ENCODE assay signal across 10 cellular contexts in the genomic region with DNA sequence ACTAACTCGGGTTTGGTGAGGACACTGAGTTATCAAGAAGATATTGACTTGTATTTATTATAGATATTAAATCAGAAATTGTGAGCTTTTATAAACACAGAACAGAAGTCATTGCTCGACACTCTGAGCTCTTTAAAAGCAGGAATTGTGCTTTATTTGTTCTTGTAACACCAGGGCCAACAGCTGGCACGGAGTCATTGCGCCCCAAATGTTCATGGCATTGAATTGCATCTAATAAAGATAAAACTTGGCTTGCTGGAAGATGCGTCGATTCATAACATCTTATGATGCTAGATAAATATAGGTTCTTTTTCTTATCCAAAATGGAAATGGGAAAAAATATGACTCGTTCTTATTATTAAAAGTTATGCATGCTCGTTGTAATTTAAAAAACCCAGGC. TPM values are rescaled to one million over a fixed set of nuclear protein-coding genes. Genes with fewer than 3 reads are reported as not detected.
A peak's percentile ranks its signal among the peaks of the same experiment; 100 is the strongest.
DNase-seq lines count a peak whose midpoint lies in the region; ATAC-seq and TF ChIP-seq lines count a peak whose summit lies in the region.
"Had no signal": no experiment of that assay in that cellular context is flagged by ENCODE, and none has a peak within 500 bp of the region (broad histone marks: within the 10 kb centered on the region; RNA-seq: fewer than 3 reads in every experiment).

No MANE protein-coding gene starts in this region.

- H3K27me3 ChIP-seq in parathyroid adenoma (ENCODE audit: control insufficient read depth, insufficient read depth, low read length) (no peaks in the 10 kb centered on the region), left lung (no peaks in the 10 kb centered on the region)
- H3K27me3 ChIP-seq: ovary, Peyer's patch had no signal

- no peak for TF ChIP-seq POLR2A in NB4 (IDR thresholded peaks at IDR 0.05; ENCODE audit: extremely low read depth, insufficient read length)

- H3K9ac ChIP-seq in parathyroid adenoma: no peak overlapping the region

- intact Hi-C loops in left lung (cut with DNase I): no loop called here

- H2AFZ ChIP-seq in parathyroid adenoma: no peak overlapping the region

- TF ChIP-seq CTCF in NB4 (IDR thresholded peaks at IDR 0.05; ENCODE audit: low read depth, low read length) (peak; percentile 23), choroid plexus epithelial cell (conservative IDR thresholded peaks at IDR 0.05; ENCODE audit: low read depth, low read length) (peak; percentile 35), parathyroid adenoma (IDR thresholded peaks at IDR 0.05) (peak; percentile 36), left lung (IDR thresholded peaks at IDR 0.05) (no peak)

- DNase-seq in GM03348 (ENCODE audit: low spot score): peak; percentile 20
- DNase-seq in NB4 (ENCODE audit: low read depth): peak; percentile 15
- peak; percentile 23 for DNase-seq in choroid plexus epithelial cell (ENCODE audit: low read depth)
- DNase-seq in kidney tubule cell (ENCODE audit: low spot score): no peak
- no peak for DNase-seq in left lung
- DNase-seq in NOMO-1 treated with DMSO at 0.1 percent for 48 hours (lab: John Stamatoyannopoulos, UW; ENCODE audit: unreplicated experiment): no peak
- DNase-seq in cerebellum (ENCODE audit: low spot score): no peak
- DNase-seq: ovary had no signal

- no peak for ATAC-seq in left lung

- no peak overlapping the region for H3K4me2 ChIP-seq in parathyroid adenoma (ENCODE audit: low read length)

- H3K79me2 ChIP-seq in parathyroid adenoma: no peaks in the 10 kb centered on the region

- H3K27ac ChIP-seq in parathyroid adenoma: no peak overlapping the region
- H3K27ac ChIP-seq in left lung: no peak overlapping the region
- H3K27ac ChIP-seq: ovary, Peyer's patch had no signal

- H3K4me3 ChIP-seq in NB4 (ENCODE audit: low read depth, low read length) (no peak overlapping the region), choroid plexus epithelial cell (ENCODE audit: low read depth, low read length) (no peak overlapping the region), parathyroid adenoma (ENCODE audit: low read depth, low read length) (no peak overlapping the region), left lung (no peak overlapping the region)
- H3K4me3 ChIP-seq: ovary, Peyer's patch had no signal

- H3K36me3 ChIP-seq in parathyroid adenoma (ENCODE audit: control insufficient read depth, insufficient read depth, low read length) (no peaks in the 10 kb centered on the region), left lung (no peaks in the 10 kb centered on the region)
- H3K36me3 ChIP-seq: ovary, Peyer's patch had no signal

- no peaks in the 10 kb centered on the region for H3K9me3 ChIP-seq in parathyroid adenoma (ENCODE audit: control insufficient read depth, low read length)
- no peaks in the 10 kb centered on the region for H3K9me3 ChIP-seq in left lung
- H3K9me3 ChIP-seq: ovary, Peyer's patch had no signal

- no peaks in the 10 kb centered on the region for H3K4me1 ChIP-seq in parathyroid adenoma
- no peaks in the 10 kb centered on the region for H3K4me1 ChIP-seq in left lung
- H3K4me1 ChIP-seq: Peyer's patch had no signal

RNA-seq across cellular contexts. Expression of a gene that starts 11.8 kb away (rescaled TPM):
- total RNA-seq in left lung (1 to 10 TPM; 6.4 to 6.6 TPM), cerebellum (8.7 TPM)

Comparison
In these comparisons a context has a peak if more than half of its experiments do, and no peak if none do; other contexts are left out.
1. DNase-seq: peak in GM03348 (single experiment), NB4 (single experiment) and choroid plexus epithelial cell (single experiment); none in kidney tubule cell (single experiment), left lung (0 of 2), NOMO-1 treated with DMSO at 0.1 percent for 48 hours (single experiment) and cerebellum (single experiment).
2. CTCF ChIP-seq: peak in NB4 (single experiment), choroid plexus epithelial cell (single experiment) and parathyroid adenoma (single experiment); none in left lung (0 of 2).